Comparison of ENCODE assay signal across 8 cellular contexts in the genomic region with DNA sequence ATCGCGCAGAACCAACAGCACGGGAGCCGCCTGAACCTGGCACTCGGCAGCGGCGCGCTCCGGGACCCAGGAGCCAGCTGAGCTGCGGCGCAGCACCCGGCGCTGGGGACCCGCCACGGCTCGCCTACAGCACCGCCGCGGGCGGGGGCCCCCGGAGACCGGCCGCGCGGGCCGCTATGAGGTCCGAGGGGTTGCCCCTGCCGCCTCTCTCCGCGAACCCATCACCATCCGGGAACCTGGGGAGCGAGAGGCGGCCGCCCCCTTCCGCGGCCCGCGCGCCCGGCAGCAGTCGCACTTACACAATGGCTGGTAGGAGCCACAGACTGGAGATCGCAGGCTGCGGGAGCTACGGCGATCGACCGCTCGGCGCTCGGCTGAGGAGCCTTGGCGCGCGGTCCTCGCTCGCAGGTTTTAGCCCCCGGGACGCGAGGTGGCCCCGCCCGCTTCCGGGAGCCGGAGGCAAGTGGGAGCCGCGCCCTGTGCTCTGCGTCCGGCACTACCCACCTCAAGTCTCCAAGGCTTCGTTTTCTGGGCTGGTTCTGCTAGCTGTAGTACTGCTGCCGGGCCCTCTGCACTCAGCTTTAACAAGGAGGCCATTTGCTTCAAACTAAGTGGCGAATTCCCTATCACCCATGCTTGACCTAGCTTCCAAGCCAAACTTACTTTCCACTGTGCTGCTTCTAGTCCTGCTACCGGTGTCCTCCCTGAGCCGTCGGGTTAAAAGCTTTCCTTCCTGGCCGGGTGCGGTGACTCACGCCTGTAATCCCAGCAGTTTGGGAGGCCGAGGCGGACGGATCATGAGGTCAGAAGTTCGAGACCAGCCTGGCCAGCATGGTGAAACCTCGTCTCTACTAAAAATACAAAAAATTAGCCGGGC. TPM values are rescaled to one million over a fixed set of nuclear protein-coding genes. Genes with fewer than 3 reads are reported as not detected.
A peak's percentile ranks its signal among the peaks of the same experiment; 100 is the strongest.
DNase-seq lines count a peak whose midpoint lies in the region; FAIRE-seq and TF ChIP-seq lines count a peak whose summit lies in the region.

A gene (minus strand): TSS at position 386 of the 877 bp plus-strand sequence. CDS start 451 bp downstream, outside the sequence.

- peak; percentile 81 for FAIRE-seq in H54 (lab: Jason Lieb, UNC)

- peak within 1 kb of the TSS; percentile 67 for H3K4me2 ChIP-seq in Loucy (ENCODE audit: low read depth, low read length, poor library complexity, severe bottlenecking)

- TF ChIP-seq POLR2A in H54 (IDR thresholded peaks at IDR 0.05; ENCODE audit: low read depth, low read length) (peak; percentile 85), stomach (IDR thresholded peaks at IDR 0.05) (peak in 2 of 4 donors; percentile 20 to 28)

- peak within 1 kb of the TSS; percentile 97 for H3K27ac Mint-ChIP-seq in neural crest cell (ENCODE audit: unreplicated experiment)

- H3K79me2 ChIP-seq in Loucy (ENCODE audit: insufficient read depth, low read length), result no peaks in the 10 kb centered on the region

- DNase-seq in H54 (ENCODE audit: insufficient read length, low spot score), result peak; percentile 82
- DNase-seq in SJCRH30, result peak; percentile 89 to 93
- peak; percentile 83 for DNase-seq in activated gamma-delta T cell treated with anti-CD3 and anti-CD28 coated beads, Interleukin-2, amount 50 U/mL, for 16 hours (ENCODE audit: low read depth)
- DNase-seq in foreskin fibroblast, result peak; percentile 77 to 94
- DNase-seq in neural crest cell (ENCODE audit: low read depth, low spot score), result peak; percentile 74
- DNase-seq in stomach, result peak; percentile 92

- peak within 1 kb of the TSS; percentile 94 for H2AFZ ChIP-seq in Loucy (ENCODE audit: low read length)

- intact Hi-C loops in stomach (cut with DNase I; ENCODE audit: low total_unique reads), result no loop called here

- 5 to 16% (median 6%) methylated on average over 23 to 81 of the region's 81 CpGs for WGBS in stomach, 5 donors

- peak within 1 kb of the TSS; percentile 94 for H3K4me3 Mint-ChIP-seq in neural crest cell

- peaks cover 6% of the 10 kb centered on the region for H3K9me3 Mint-ChIP-seq in neural crest cell

- H4K20me1 ChIP-seq in Loucy (ENCODE audit: insufficient read depth, low read length, poor library complexity, severe bottlenecking), result no peaks in the 10 kb centered on the region

- H3K36me3 ChIP-seq in ES-I3 (ENCODE audit: insufficient read depth, low read length), result no peaks in the 10 kb centered on the region
- no peaks in the 10 kb centered on the region for H3K36me3 ChIP-seq in Loucy (ENCODE audit: insufficient read depth, low read length)
- H3K36me3 ChIP-seq in SJCRH30, result no peaks in the 10 kb centered on the region
- H3K36me3 ChIP-seq in stomach, result no peaks in the 10 kb centered on the region

- H3K9me2 ChIP-seq in Loucy (replicated peaks; ENCODE audit: low read depth, low read length), result no peaks in the 10 kb centered on the region

- no peak for TF ChIP-seq CTCF in Loucy (conservative IDR thresholded peaks at IDR 0.05; ENCODE audit: low read length)
- TF ChIP-seq CTCF in foreskin fibroblast (IDR thresholded peaks at IDR 0.05; ENCODE audit: low read depth, low read length), result no peak
- no peak for TF ChIP-seq CTCF in neural crest cell (conservative IDR thresholded peaks at IDR 0.05)
- no peak for TF ChIP-seq CTCF in stomach (IDR thresholded peaks at IDR 0.05)

- H3K4me3 ChIP-seq in Loucy (ENCODE audit: low read length, poor library complexity, severe bottlenecking) (peak within 1 kb of the TSS; percentile 81), SJCRH30 (peak within 1 kb of the TSS; percentile 78), foreskin fibroblast (ENCODE audit: low read depth in 1 of 2, low read length in 2 of 2) (peak within 1 kb of the TSS; percentile 89 to 91), stomach (peak within 1 kb of the TSS; percentile 77 to 87 (median 86))

- peaks cover 7% of the 10 kb centered on the region for H3K4me1 Mint-ChIP-seq in neural crest cell

- TF ChIP-seq EP300 in stomach (IDR thresholded peaks at IDR 0.05), result no peak

- H3K36me3 Mint-ChIP-seq in neural crest cell (ENCODE audit: low read depth), result no peaks in the 10 kb centered on the region

- H3K27ac ChIP-seq in SJCRH30 (peak within 1 kb of the TSS; percentile 46), stomach (peak within 1 kb of the TSS; percentile 91 to 100 (median 95))

- no peaks in the 10 kb centered on the region for H3K27me3 ChIP-seq in Loucy (ENCODE audit: insufficient read depth, low read length, poor library complexity, severe bottlenecking)
- no peaks in the 10 kb centered on the region for H3K27me3 ChIP-seq in SJCRH30
- no peaks in the 10 kb centered on the region for H3K27me3 ChIP-seq in stomach

- no peaks in the 10 kb centered on the region for H3K4me1 ChIP-seq in ES-I3 (ENCODE audit: insufficient read depth, low read length)
- no peaks in the 10 kb centered on the region for H3K4me1 ChIP-seq in Loucy (ENCODE audit: insufficient read depth, low read length, poor library complexity, severe bottlenecking)
- no peaks in the 10 kb centered on the region for H3K4me1 ChIP-seq in SJCRH30
- peaks cover 0 to 29% (median 10%) of the 10 kb centered on the region in 4 donors for H3K4me1 ChIP-seq in stomach

- H3K27me3 Mint-ChIP-seq in neural crest cell (ENCODE audit: low read depth), result no peaks in the 10 kb centered on the region

- H3K9ac ChIP-seq in ES-I3 (ENCODE audit: low read depth, low read length), result peak within 1 kb of the TSS; percentile 81
- H3K9ac ChIP-seq in Loucy (ENCODE audit: low read depth, low read length, poor library complexity, severe bottlenecking), result peak within 1 kb of the TSS; percentile 72

- H3K9me3 ChIP-seq in ES-I3 (ENCODE audit: control insufficient read depth, insufficient read depth, low read length), result no peaks in the 10 kb centered on the region
- no peaks in the 10 kb centered on the region for H3K9me3 ChIP-seq in Loucy (ENCODE audit: insufficient read depth, low read depth, low read length)
- no peaks in the 10 kb centered on the region for H3K9me3 ChIP-seq in SJCRH30 (replicated peaks)
- H3K9me3 ChIP-seq in stomach, result peaks cover 0 to 12% (median 7%) of the 10 kb centered on the region in 4 donors

- H3F3A ChIP-seq in Loucy (ENCODE audit: low read depth), result no peaks in the 10 kb centered on the region

RNA-seq across cellular contexts. Expression of the gene that starts here (rescaled TPM):
- total RNA-seq in SJCRH30 (2014; rRNA removed; shearing (Covaris generic)), result 2.4 and 3.1 TPM in 2 replicates
- total RNA-seq in neural crest cell, result 3.3 and 4.0 TPM in 2 replicates
- total RNA-seq in stomach, result 10 to 100 TPM in 2 of 5 donors, 1 to 10 TPM in 3; 1.8 to 13.0 (median 5.8) TPM
- 1 to 10 TPM; 2.1 to 4.7 (median 3.8) TPM for polyA plus RNA-seq in stomach

Comparison
In these comparisons a context has a peak if more than half of its experiments do, and no peak if none do; other contexts are left out.
1. Peak in every context shown above with its lines: DNase-seq, H3K4me3 ChIP-seq and H3K27ac ChIP-seq.